20 cellular contexts compared by ENCODE assay signal in the genomic region with DNA sequence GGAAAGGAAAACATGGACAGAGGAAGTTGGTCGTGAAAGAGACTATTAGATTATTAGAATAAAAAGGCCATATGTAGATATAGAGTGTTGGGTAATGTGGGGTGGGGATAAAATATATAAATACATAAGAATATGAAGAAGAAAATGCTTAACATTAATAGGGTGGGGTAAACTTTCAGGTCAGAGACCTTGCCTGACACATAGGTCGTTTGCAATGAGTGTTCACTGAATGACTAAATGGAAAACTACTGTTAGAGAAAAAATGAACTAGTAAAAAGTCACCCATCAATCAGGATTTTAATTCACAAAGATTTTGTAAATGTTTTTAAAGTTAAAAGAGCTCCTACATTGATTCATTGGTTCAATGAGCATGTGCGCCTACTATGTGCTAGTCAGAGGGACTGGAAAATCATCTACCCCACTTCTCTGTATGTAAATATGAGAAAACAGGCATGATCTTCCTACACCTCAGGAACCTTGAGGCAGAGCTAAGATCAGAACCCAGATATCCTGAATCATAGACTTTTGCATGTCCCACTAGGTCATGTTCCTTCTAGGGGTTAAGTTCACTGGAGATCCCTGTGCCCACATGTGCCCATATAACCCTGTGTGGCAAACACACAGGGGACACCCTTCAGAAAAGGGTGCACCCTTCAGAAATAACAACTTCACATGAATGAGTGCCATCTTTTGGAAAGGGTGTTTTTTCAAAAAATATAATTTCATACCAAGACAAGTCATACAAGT.
"Had no signal": no experiment of that assay in that cellular context is flagged by ENCODE, and none has a peak within 500 bp of the region (broad histone marks: within the 10 kb centered on the region; RNA-seq: fewer than 3 reads in every experiment).

No MANE protein-coding gene starts in this region.

- H3K4me3 Mint-ChIP-seq: activated CD8-positive, alpha-beta memory T cell treated with anti-CD3 and anti-CD28 coated beads, Interleukin-2, amount 10 ng/mL, durations not matched to agents 7 days and 5 days; activated naive CD4-positive, alpha-beta T cell treated with anti-CD3 and anti-CD28 coated beads, Interleukin-2, amount 10 ng/mL, durations not matched to agents 7 days and 5 days; effector memory CD8-positive, alpha-beta T cell; neural crest cell had no signal

- FAIRE-seq: keratinocyte, pancreas, small intestine had no signal

- H3K27me3 Mint-ChIP-seq: activated CD8-positive, alpha-beta memory T cell treated with anti-CD3 and anti-CD28 coated beads, Interleukin-2, amount 10 ng/mL, durations not matched to agents 7 days and 5 days had no signal

- H3K9me3 Mint-ChIP-seq: activated naive CD4-positive, alpha-beta T cell treated with anti-CD3 and anti-CD28 coated beads, Interleukin-2, amount 10 ng/mL, durations not matched to agents 7 days and 5 days; effector memory CD8-positive, alpha-beta T cell had no signal

- H3K27me3 ChIP-seq: adrenal gland, cardiac muscle cell, pancreas had no signal

- H3K4me3 ChIP-seq: adrenal gland, cardiac muscle cell, pancreas had no signal

- H3K9me3 ChIP-seq: adrenal gland, pancreas had no signal

- H3K4me1 Mint-ChIP-seq: activated CD8-positive, alpha-beta memory T cell treated with anti-CD3 and anti-CD28 coated beads, Interleukin-2, amount 10 ng/mL, durations not matched to agents 7 days and 5 days; activated naive CD4-positive, alpha-beta T cell treated with anti-CD3 and anti-CD28 coated beads, Interleukin-2, amount 10 ng/mL, durations not matched to agents 7 days and 5 days had no signal

- H3K36me3 Mint-ChIP-seq: activated CD8-positive, alpha-beta memory T cell treated with anti-CD3 and anti-CD28 coated beads, Interleukin-2, amount 10 ng/mL, durations not matched to agents 7 days and 5 days; activated naive CD4-positive, alpha-beta T cell treated with anti-CD3 and anti-CD28 coated beads, Interleukin-2, amount 10 ng/mL, durations not matched to agents 7 days and 5 days had no signal

- H3K27ac ChIP-seq: adrenal gland, cardiac muscle cell, pancreas, WERI-Rb-1 had no signal

- H3K36me3 ChIP-seq: adrenal gland, cardiac muscle cell, pancreas, WERI-Rb-1 had no signal

- H3K4me1 ChIP-seq: adrenal gland, pancreas had no signal

- H3K27ac Mint-ChIP-seq: activated CD8-positive, alpha-beta memory T cell treated with anti-CD3 and anti-CD28 coated beads, Interleukin-2, amount 10 ng/mL, durations not matched to agents 7 days and 5 days; activated naive CD4-positive, alpha-beta T cell treated with anti-CD3 and anti-CD28 coated beads, Interleukin-2, amount 10 ng/mL, durations not matched to agents 7 days and 5 days; effector memory CD8-positive, alpha-beta T cell had no signal

- ATAC-seq: activated CD8-positive, alpha-beta memory T cell treated with anti-CD3 and anti-CD28 coated beads, Interleukin-2, amount 10 ng/mL, durations not matched to agents 7 days and 5 days; effector memory CD8-positive, alpha-beta T cell; pancreas had no signal

- DNase-seq: activated CD4-positive, alpha-beta T cell treated with anti-CD3 and anti-CD28 coated beads for 1 hour; activated CD4-positive, alpha-beta T cell treated with anti-CD3 and anti-CD28 coated beads, Interleukin-2, amount 50 U/mL, for 48 hours; activated CD8-positive, alpha-beta memory T cell treated with anti-CD3 and anti-CD28 coated beads, Interleukin-2, amount 10 ng/mL, durations not matched to agents 7 days and 5 days; activated naive CD4-positive, alpha-beta T cell treated with anti-CD3 and anti-CD28 coated beads, Interleukin-2, amount 10 ng/mL, durations not matched to agents 7 days and 5 days; dermis blood vessel endothelial cell; effector memory CD8-positive, alpha-beta T cell; foreskin melanocyte; glutamatergic neuron; hippocampal formation; pancreas; small intestine; stimulated activated CD4-positive, alpha-beta T cell treated with anti-CD3 and anti-CD28 coated beads, Interleukin-15, amount 100 ng/mL, for 24 hours; stimulated activated CD4-positive, alpha-beta T cell treated with anti-CD3 and anti-CD28 coated beads, Interleukin-2, amount 100 ng/mL, for 48 hours; SW 1271; T-helper 2 cell; WERI-Rb-1 had no signal
